8 cellular contexts compared by ENCODE assay signal in the genomic region with DNA sequence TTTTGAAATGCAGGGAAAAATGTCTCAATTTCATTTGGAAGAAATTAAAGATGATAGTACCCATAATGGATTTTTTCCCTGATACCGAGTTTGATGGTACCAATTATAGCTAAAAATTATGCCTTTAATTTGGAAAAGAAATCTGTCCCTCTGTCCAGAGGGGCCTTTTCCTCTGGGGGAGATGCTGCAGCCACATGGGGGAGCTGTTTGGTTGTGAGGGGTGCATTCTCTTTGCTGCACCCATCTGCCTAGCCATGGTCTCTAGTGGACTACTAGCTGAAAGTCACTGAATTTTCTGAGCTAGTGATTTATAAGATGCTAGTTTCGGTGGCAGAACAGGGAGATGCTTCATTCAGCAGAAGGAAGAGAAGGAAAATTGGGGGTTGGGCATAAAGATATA. TPM values are rescaled to one million over a fixed set of nuclear protein-coding genes. Genes with fewer than 3 reads are reported as not detected.
DNase-seq lines count a peak whose midpoint lies in the region; ATAC-seq, FAIRE-seq and TF ChIP-seq lines count a peak whose summit lies in the region.

No MANE protein-coding gene starts in this region.

- H3K9me3 ChIP-seq in CD4-positive, alpha-beta T cell (ENCODE audit: control insufficient read depth, low read length) = no peaks in the 10 kb centered on the region
- no peaks in the 10 kb centered on the region for H3K9me3 ChIP-seq in HepG2 (ENCODE audit: low read length)

- H3K27ac ChIP-seq in CD4-positive, alpha-beta T cell (ENCODE audit: low read depth, low read length) = no peak overlapping the region
- no peak overlapping the region for H3K27ac ChIP-seq in HepG2 (ENCODE audit: extremely low read length, insufficient read depth, low read length)

- H3K9ac ChIP-seq in HepG2 (ENCODE audit: insufficient read depth, low read depth, low read length) = no peak overlapping the region

- no peaks in the 10 kb centered on the region for H3K9me3 Mint-ChIP-seq in CD4-positive, alpha-beta T cell
- H3K9me3 Mint-ChIP-seq in activated naive CD8-positive, alpha-beta T cell treated with anti-CD3 and anti-CD28 coated beads for 36 hours = no peaks in the 10 kb centered on the region

- TF ChIP-seq CTCF in CD4-positive, alpha-beta T cell (IDR thresholded peaks at IDR 0.05) = peak; percentile 55
- TF ChIP-seq CTCF in HepG2 (CRISPR knock-in tag; IDR thresholded peaks at IDR 0.05) = peak; percentile 61

- no peak overlapping the region for H3K4me3 Mint-ChIP-seq in CD4-positive, alpha-beta T cell
- H3K4me3 Mint-ChIP-seq in activated naive CD8-positive, alpha-beta T cell treated with anti-CD3 and anti-CD28 coated beads for 36 hours = no peak overlapping the region

- H3K4me1 ChIP-seq in HepG2 (ENCODE audit: insufficient read depth, low read length) = peaks cover 10% of the 10 kb centered on the region

- WGBS in HepG2 (ENCODE audit: low lambda C conversion rate) = 89% methylated on average over 2 of the region's 2 CpGs

- H3K27ac Mint-ChIP-seq in CD4-positive, alpha-beta T cell = no peak overlapping the region
- no peak overlapping the region for H3K27ac Mint-ChIP-seq in activated naive CD8-positive, alpha-beta T cell treated with anti-CD3 and anti-CD28 coated beads for 36 hours

- TF ChIP-seq EP300 in HepG2 (IDR thresholded peaks at IDR 0.05; ENCODE audit: low read depth in 2 of 2, low read length in 2 of 2) (no peak), HepG2 (CRISPR knock-in tag; IDR thresholded peaks at IDR 0.05; ENCODE audit: borderline replicate concordance) (no peak)

- in situ Hi-C loops in HepG2 (cut with HindIII; ENCODE audit: extremely low pct_ligation_motif_present, low pct_unique_long_range_greater_than_20kb) = no loop called here

- FAIRE-seq in HepG2 (lab: Jason Lieb, UNC) = peak; percentile 46

- intact Hi-C loops in CD4-positive, alpha-beta T cell (cut with DNase I, micrococcal nuclease) = no loop called here
- intact Hi-C loops in HepG2 (cut with micrococcal nuclease; ENCODE audit: unreplicated experiment) = no loop called here

- no peaks in the 10 kb centered on the region for H3K27me3 Mint-ChIP-seq in CD4-positive, alpha-beta T cell
- no peaks in the 10 kb centered on the region for H3K27me3 Mint-ChIP-seq in activated naive CD8-positive, alpha-beta T cell treated with anti-CD3 and anti-CD28 coated beads for 36 hours

- H3K4me3 ChIP-seq in HepG2 (replicated peaks in 1 of 3; ENCODE audit: insufficient read depth in 1 of 3, low read depth in 2 of 3, low read length in 3 of 3) = no peak overlapping the region

- peaks cover 59% of the 10 kb centered on the region for H3K36me3 Mint-ChIP-seq in CD4-positive, alpha-beta T cell (ENCODE audit: low read depth)
- peaks cover 13% of the 10 kb centered on the region for H3K36me3 Mint-ChIP-seq in activated naive CD8-positive, alpha-beta T cell treated with anti-CD3 and anti-CD28 coated beads for 36 hours

- 0 out of 4 replicates have a peak, but pooled peaks of 1 of the 2 experiments have one; percentile 21 for TF ChIP-seq POLR2A in HepG2 (IDR thresholded peaks at IDR 0.05; ENCODE audit: insufficient read depth in 1 of 2, low read depth in 2 of 2, low read length in 2 of 2)

- CTCF ChIA-PET in CD4-positive, alpha-beta T cell (lab: Charles Lee) = interaction anchor here (1.3 to 3.3 kb wide), 3 partner anchors 9 to 98 kb away, joined by 3 to 19 read pairs (median 7); a partner anchor contains a TSS
- CTCF ChIA-PET in HepG2 (lab: Yijun Ruan, JAX; ENCODE audit: low intra/inter-chr PET ratio, low total read pairs) = no interaction called here

- no peak overlapping the region for H2AFZ ChIP-seq in HepG2 (ENCODE audit: low read length)

- BruUV-seq in HepG2 (replicated peaks; lab: Mats Ljungman, UMichigan) = no TSS peak

- TF ChIP-seq RAD21 in HepG2 (CRISPR knock-in tag; IDR thresholded peaks at IDR 0.05) = no peak; the same call in 1 of the 2 replicates

- peaks cover 5% of the 10 kb centered on the region for H3K79me2 ChIP-seq in HepG2 (ENCODE audit: insufficient read depth, low read length)

- POLR2A ChIA-PET in CD4-positive, alpha-beta T cell (lab: Charles Lee) = interaction anchor here (0.9 to 1.6 kb wide), 2 partner anchors 10 to 28 kb away, joined by 4 to 7 read pairs; a partner anchor contains a TSS
- POLR2A ChIA-PET in HepG2 (lab: Yijun Ruan, JAX) = interaction anchor here (4.9 kb wide), 1 partner anchor 10 kb away, joined by 27 read pairs; a partner anchor contains a TSS

- H4K20me1 ChIP-seq in HepG2 (ENCODE audit: insufficient read depth, low read length) = no peaks in the 10 kb centered on the region

- peaks cover 24% of the 10 kb centered on the region for H3K4me1 Mint-ChIP-seq in CD4-positive, alpha-beta T cell (ENCODE audit: low read depth)
- H3K4me1 Mint-ChIP-seq in activated naive CD8-positive, alpha-beta T cell treated with anti-CD3 and anti-CD28 coated beads for 36 hours = peaks cover 15% of the 10 kb centered on the region

- no peak for DNase-seq in CD4-positive, alpha-beta T cell
- DNase-seq in HT-29 (ENCODE audit: low spot score) (peak; percentile 19), HepG2 (ENCODE audit: low spot score) (peak; percentile 9), GM03348 (ENCODE audit: low spot score) (no peak), NCI-H526 (lab: John Stamatoyannopoulos, UW) (no peak)
- peak; percentile 38 for DNase-seq in activated naive CD8-positive, alpha-beta T cell treated with anti-CD3 and anti-CD28 coated beads for 36 hours
- no peak for DNase-seq in effector CD4-positive, alpha-beta T cell

- peaks cover 12 to 52% of the 10 kb centered on the region in 2 experiments for H3K36me3 ChIP-seq in HepG2 (replicated peaks in 1 of 2; ENCODE audit: control insufficient read depth in 1 of 2, insufficient read depth in 2 of 2, low read length in 2 of 2)

- no peaks in the 10 kb centered on the region for H3K27me3 ChIP-seq in CD4-positive, alpha-beta T cell (ENCODE audit: control insufficient read depth, insufficient read depth, low read length)
- H3K27me3 ChIP-seq in HepG2 (ENCODE audit: control insufficient read depth in 1 of 2, insufficient read depth in 2 of 2, low read length in 2 of 2) = no peaks in the 10 kb centered on the region

- no peak for ATAC-seq in CD4-positive, alpha-beta T cell (ENCODE audit: poor library complexity)
- ATAC-seq in HepG2 = peak; percentile 77
- ATAC-seq in GM18870 (IDR thresholded peaks at IDR 0.05; ENCODE audit: unreplicated experiment) = no peak

- no peak overlapping the region for H3K4me2 ChIP-seq in HepG2 (ENCODE audit: low read depth, low read length)

RNA-seq across cellular contexts. Expression of a gene that starts 9.6 kb away (rescaled TPM):
- 10 to 100 TPM; 83.4 to 84.2 TPM for total RNA-seq in CD4-positive, alpha-beta T cell
- 116 and 125 TPM in 2 replicates for total RNA-seq in HT-29 (2014; rRNA removed; shearing (Covaris generic))
- total RNA-seq in activated naive CD8-positive, alpha-beta T cell treated with anti-CD3 and anti-CD28 coated beads for 36 hours = 100 to 1,000 TPM; 161 to 164 TPM
- 368 and 479 TPM in 2 replicates for total RNA-seq in HepG2 (2016; rRNA removed; fragmentation: Illumina TruSeq; extraction: Trizol)
- total RNA-seq in HepG2 (2016; cell fraction: cytosol; rRNA removed; fragmentation: Illumina TruSeq; extraction: Trizol; ENCODE audit: low read depth) = 129 and 141 TPM in 2 replicates
- total RNA-seq in HepG2 (2016; cell fraction: insoluble cytoplasmic fraction; rRNA removed; fragmentation: Illumina TruSeq; extraction: Trizol) = 367 and 512 TPM in 2 replicates
- total RNA-seq in HepG2 (2016; cell fraction: membrane; rRNA removed; fragmentation: Illumina TruSeq; extraction: Trizol) = 169 and 170 TPM in 2 replicates
- 168 and 172 TPM in 2 replicates for total RNA-seq in HepG2 (2016; cell fraction: nucleus; rRNA removed; fragmentation: Illumina TruSeq; extraction: Trizol)
- polyA plus RNA-seq in HepG2 (2011; rRNA removed) = 181 and 191 TPM in 2 replicates
- polyA plus RNA-seq in HepG2 (2011; cell fraction: cytosol; rRNA removed) = 239 and 297 TPM in 2 replicates
- 67.2 TPM in 2 replicates for polyA plus RNA-seq in HepG2 (2011; cell fraction: nucleus; rRNA removed)
- polyA plus RNA-seq in HepG2 (2012) = 182 and 211 TPM in 2 replicates
- 147 and 170 TPM in 2 replicates for polyA plus RNA-seq in HepG2 (2016; cell fraction: cytosol; fragmentation: Illumina TruSeq; extraction: Trizol; ENCODE audit: low read depth)
- 551 and 632 TPM in 2 replicates for polyA plus RNA-seq in HepG2 (2016; cell fraction: insoluble cytoplasmic fraction; fragmentation: Illumina TruSeq; extraction: Trizol; ENCODE audit: low read depth)
- 177 and 191 TPM in 2 replicates for polyA plus RNA-seq in HepG2 (2016; cell fraction: membrane; fragmentation: Illumina TruSeq; extraction: Trizol; ENCODE audit: low read depth)
- polyA plus RNA-seq in HepG2 (2016; cell fraction: nucleus; fragmentation: Illumina TruSeq; extraction: Trizol; ENCODE audit: insufficient read depth, low read depth) = 294 and 304 TPM in 2 replicates
- polyA minus RNA-seq in HepG2 (2011; rRNA and poly(A)+ RNA removed; ENCODE audit: low replicate concordance) = 44.6 and 51.8 TPM in 2 replicates
- 25.1 and 28.1 TPM in 2 replicates for polyA minus RNA-seq in HepG2 (2011; cell fraction: cytosol; rRNA and poly(A)+ RNA removed)
- 58.8 and 62.8 TPM in 2 replicates for polyA minus RNA-seq in HepG2 (2011; cell fraction: nucleus; rRNA and poly(A)+ RNA removed)

RNA-seq across cellular contexts. Expression of a gene that starts 10.0 kb away (rescaled TPM):
- total RNA-seq in CD4-positive, alpha-beta T cell = 10 to 100 TPM; 18.1 to 19.9 TPM
- total RNA-seq in HT-29 (2014; rRNA removed; shearing (Covaris generic)) = 41.3 and 43.0 TPM in 2 replicates
- 10 to 100 TPM; 27.3 to 30.3 TPM for total RNA-seq in activated naive CD8-positive, alpha-beta T cell treated with anti-CD3 and anti-CD28 coated beads for 36 hours
- 29.2 and 46.2 TPM in 2 replicates for total RNA-seq in HepG2 (2016; rRNA removed; fragmentation: Illumina TruSeq; extraction: Trizol)
- 6.4 and 6.9 TPM in 2 replicates for total RNA-seq in HepG2 (2016; cell fraction: cytosol; rRNA removed; fragmentation: Illumina TruSeq; extraction: Trizol; ENCODE audit: low read depth)
- 28.0 and 48.2 TPM in 2 replicates for total RNA-seq in HepG2 (2016; cell fraction: insoluble cytoplasmic fraction; rRNA removed; fragmentation: Illumina TruSeq; extraction: Trizol)
- 16.8 and 17.5 TPM in 2 replicates for total RNA-seq in HepG2 (2016; cell fraction: membrane; rRNA removed; fragmentation: Illumina TruSeq; extraction: Trizol)
- total RNA-seq in HepG2 (2016; cell fraction: nucleus; rRNA removed; fragmentation: Illumina TruSeq; extraction: Trizol) = 41.5 and 45.3 TPM in 2 replicates
- 49.0 and 53.0 TPM in 2 replicates for polyA plus RNA-seq in HepG2 (2011; rRNA removed)
- 35.5 and 46.0 TPM in 2 replicates for polyA plus RNA-seq in HepG2 (2011; cell fraction: cytosol; rRNA removed)
- 30.4 and 38.4 TPM in 2 replicates for polyA plus RNA-seq in HepG2 (2011; cell fraction: nucleus; rRNA removed)
- polyA plus RNA-seq in HepG2 (2012) = 38.0 and 38.4 TPM in 2 replicates
- polyA plus RNA-seq in HepG2 (2016; cell fraction: cytosol; fragmentation: Illumina TruSeq; extraction: Trizol; ENCODE audit: low read depth) = 5.3 TPM in 2 replicates
- polyA plus RNA-seq in HepG2 (2016; cell fraction: insoluble cytoplasmic fraction; fragmentation: Illumina TruSeq; extraction: Trizol; ENCODE audit: low read depth) = 35.8 and 36.9 TPM in 2 replicates
- 14.4 and 14.5 TPM in 2 replicates for polyA plus RNA-seq in HepG2 (2016; cell fraction: membrane; fragmentation: Illumina TruSeq; extraction: Trizol; ENCODE audit: low read depth)
- polyA plus RNA-seq in HepG2 (2016; cell fraction: nucleus; fragmentation: Illumina TruSeq; extraction: Trizol; ENCODE audit: insufficient read depth, low read depth) = 70.1 and 79.7 TPM in 2 replicates
- 29.6 and 56.1 TPM in 2 replicates for polyA minus RNA-seq in HepG2 (2011; rRNA and poly(A)+ RNA removed; ENCODE audit: low replicate concordance)
- 20.9 and 26.8 TPM in 2 replicates for polyA minus RNA-seq in HepG2 (2011; cell fraction: cytosol; rRNA and poly(A)+ RNA removed)
- 54.7 and 63.2 TPM in 2 replicates for polyA minus RNA-seq in HepG2 (2011; cell fraction: nucleus; rRNA and poly(A)+ RNA removed)

Comparison
In these comparisons a context has a peak if more than half of its experiments do, and no peak if none do; other contexts are left out.
1. DNase-seq: peak in HT-29 (single experiment), activated naive CD8-positive, alpha-beta T cell treated with anti-CD3 and anti-CD28 coated beads for 36 hours (single experiment) and HepG2 (single experiment); none in CD4-positive, alpha-beta T cell (0 of 10), GM03348 (single experiment), NCI-H526 (0 of 2) and effector CD4-positive, alpha-beta T cell (single experiment).